ENCODE assay signal across 25 cellular contexts in genomic region chr15:91140561-91140960, GRCh38. TPM values are rescaled to one million over a fixed set of nuclear protein-coding genes. Genes with fewer than 3 reads are reported as not detected.
"Had no signal": no experiment of that assay in that cellular context is flagged by ENCODE, and none has a peak within 500 bp of the region (broad histone marks: within the 10 kb centered on the region; RNA-seq: fewer than 3 reads in every experiment).

No MANE protein-coding gene starts in this region.

- H3K27ac ChIP-seq: left ventricle myocardium inferior, ovary, right atrium auricular region, right lobe of liver, stomach, testis, thyroid gland, transverse colon, upper lobe of left lung, vagina had no signal

- H3K4me3 ChIP-seq: left ventricle myocardium inferior, lung, mucosa of descending colon, ovary, right atrium auricular region, right lobe of liver, smooth muscle cell, stomach, testis, thyroid gland, transverse colon, upper lobe of left lung, vagina had no signal

- H3K9me3 ChIP-seq: mucosa of descending colon, ovary, right lobe of liver, stomach, testis, thyroid gland, transverse colon, vagina had no signal

- H3K36me3 ChIP-seq: left ventricle myocardium inferior, ovary, right atrium auricular region, right lobe of liver, stomach, thyroid gland, transverse colon, upper lobe of left lung, vagina had no signal

- H3K4me2 ChIP-seq: smooth muscle cell had no signal

- DNase-seq: islet precursor cell; left ventricle myocardium inferior; midbrain; mucosa of descending colon; naive thymus-derived CD4-positive, alpha-beta T cell; ovary; right lobe of liver; stimulated activated CD4-positive, alpha-beta T cell treated with anti-CD3 and anti-CD28 coated beads, Interleukin-1b, Interleukin-23, amount 100 ng/mL, for 48 hours; stimulated activated CD4-positive, alpha-beta T cell treated with anti-CD3 and anti-CD28 coated beads, Interleukin-2, amount 100 ng/mL, for 48 hours; stimulated activated CD4-positive, alpha-beta T cell treated with anti-CD3 and anti-CD28 coated beads, Interleukin-4, amount 100 ng/mL, for 4 hours; stimulated activated CD8-positive, alpha-beta memory T cell treated with anti-CD3 and anti-CD28 coated beads, Interleukin-4, amount 100 ng/mL, for 48 hours; stimulated activated naive CD8-positive, alpha-beta T cell treated with anti-CD3 and anti-CD28 coated beads, Interleukin-15, Interleukin-2, amounts not matched to agents 100 U/mL and 50 U/mL, for 24 hours; stomach; testis; thyroid gland; transverse colon; upper lobe of left lung had no signal

- H3K4me1 ChIP-seq: left ventricle myocardium inferior, right atrium auricular region, right lobe of liver, testis, thyroid gland, transverse colon, vagina had no signal

- H3K27me3 ChIP-seq: ovary, right atrium auricular region, right lobe of liver, testis, thyroid gland, upper lobe of left lung, vagina had no signal

- ATAC-seq: mucosa of descending colon; naive thymus-derived CD4-positive, alpha-beta T cell; natural killer cell treated with Interleukin-12 subunit alpha and Interleukin-12 subunit beta and Interleukin-15 and Interleukin-18, amount 100 ng/mL, for 72 hours; right lobe of liver; stimulated activated memory B cell treated with anti-CD40 and anti-IgM and Interleukin-4, amounts not matched to agents 10 μg/mL and 1 μg/mL and 100 μg/mL, for 72 hours; stimulated activated naive CD8-positive, alpha-beta T cell treated with anti-CD3 and anti-CD28 coated beads, Interleukin-15, Interleukin-2, amounts not matched to agents 100 U/mL and 50 U/mL, for 24 hours had no signal

RNA-seq across cellular contexts. Expression of gene SV2B, which starts 40.5 kb away (rescaled TPM):
- total RNA-seq: myocyte; natural killer cell treated with Interleukin-12 subunit alpha and Interleukin-12 subunit beta and Interleukin-15 and Interleukin-18, amount 100 ng/mL, for 72 hours; pulmonary artery endothelial cell; smooth muscle cell had no signal
- polyA plus RNA-seq: smooth muscle cell had no signal
